1 cellular context compared by ENCODE assay signal in the genomic region with DNA sequence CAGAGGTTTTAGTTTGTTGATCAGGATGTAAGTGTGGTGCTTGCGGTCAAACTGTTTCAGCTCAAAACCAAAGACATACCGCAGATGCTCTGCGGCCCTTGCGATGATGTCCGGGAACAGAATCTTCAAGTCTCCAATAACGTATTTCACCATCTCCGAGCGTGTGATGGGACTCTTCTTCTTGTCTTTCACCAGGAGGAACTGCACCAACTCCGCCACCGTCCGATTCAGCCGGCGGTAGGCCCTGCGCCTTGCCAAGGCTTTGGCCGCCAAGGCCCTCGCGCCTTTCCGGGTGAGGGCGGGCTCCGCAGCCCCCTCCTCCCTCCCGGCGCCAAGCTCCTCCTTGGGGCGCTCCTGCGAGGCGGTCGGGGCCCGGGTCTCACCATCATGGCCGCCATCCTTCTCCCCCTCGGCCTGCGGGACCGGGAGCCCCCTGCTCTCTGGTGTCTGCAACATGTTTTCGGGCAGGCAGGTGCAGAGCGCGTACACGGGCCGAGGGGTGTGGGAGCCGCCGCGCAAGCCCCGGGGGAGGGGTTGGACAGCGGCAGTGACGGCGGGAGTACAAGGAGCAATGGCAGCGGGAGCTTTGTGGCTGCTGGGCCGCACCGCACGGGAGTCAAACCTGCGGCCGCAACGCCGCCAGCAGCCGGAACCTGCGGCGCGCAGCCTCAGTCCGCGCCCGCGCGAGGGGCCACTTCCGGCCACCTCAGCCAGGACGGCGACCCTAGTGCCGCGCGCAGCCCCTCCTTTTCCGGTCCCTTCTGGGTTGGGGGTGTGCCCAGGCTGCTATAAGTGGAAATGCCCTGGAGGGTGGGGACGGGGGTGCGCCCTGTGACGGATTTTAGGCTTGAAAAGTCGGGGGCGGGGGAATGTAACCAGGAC.
A peak's percentile ranks its signal among the peaks of the same experiment; 100 is the strongest.
TF ChIP-seq lines count a peak whose summit lies in the region.

A gene with protein sequence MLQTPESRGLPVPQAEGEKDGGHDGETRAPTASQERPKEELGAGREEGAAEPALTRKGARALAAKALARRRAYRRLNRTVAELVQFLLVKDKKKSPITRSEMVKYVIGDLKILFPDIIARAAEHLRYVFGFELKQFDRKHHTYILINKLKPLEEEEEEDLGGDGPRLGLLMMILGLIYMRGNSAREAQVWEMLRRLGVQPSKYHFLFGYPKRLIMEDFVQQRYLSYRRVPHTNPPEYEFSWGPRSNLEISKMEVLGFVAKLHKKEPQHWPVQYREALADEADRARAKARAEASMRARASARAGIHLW (minus strand): TSS at position 699 of the 882 bp plus-strand sequence. CDS start 243 bp downstream, at position 456.

TF ChIP-seq in HepG2, 621 proteins besides CTCF, POLR2A, EP300 and RAD21 (continued from another document and continues in another):
- TF ChIP-seq, protein P1, sequence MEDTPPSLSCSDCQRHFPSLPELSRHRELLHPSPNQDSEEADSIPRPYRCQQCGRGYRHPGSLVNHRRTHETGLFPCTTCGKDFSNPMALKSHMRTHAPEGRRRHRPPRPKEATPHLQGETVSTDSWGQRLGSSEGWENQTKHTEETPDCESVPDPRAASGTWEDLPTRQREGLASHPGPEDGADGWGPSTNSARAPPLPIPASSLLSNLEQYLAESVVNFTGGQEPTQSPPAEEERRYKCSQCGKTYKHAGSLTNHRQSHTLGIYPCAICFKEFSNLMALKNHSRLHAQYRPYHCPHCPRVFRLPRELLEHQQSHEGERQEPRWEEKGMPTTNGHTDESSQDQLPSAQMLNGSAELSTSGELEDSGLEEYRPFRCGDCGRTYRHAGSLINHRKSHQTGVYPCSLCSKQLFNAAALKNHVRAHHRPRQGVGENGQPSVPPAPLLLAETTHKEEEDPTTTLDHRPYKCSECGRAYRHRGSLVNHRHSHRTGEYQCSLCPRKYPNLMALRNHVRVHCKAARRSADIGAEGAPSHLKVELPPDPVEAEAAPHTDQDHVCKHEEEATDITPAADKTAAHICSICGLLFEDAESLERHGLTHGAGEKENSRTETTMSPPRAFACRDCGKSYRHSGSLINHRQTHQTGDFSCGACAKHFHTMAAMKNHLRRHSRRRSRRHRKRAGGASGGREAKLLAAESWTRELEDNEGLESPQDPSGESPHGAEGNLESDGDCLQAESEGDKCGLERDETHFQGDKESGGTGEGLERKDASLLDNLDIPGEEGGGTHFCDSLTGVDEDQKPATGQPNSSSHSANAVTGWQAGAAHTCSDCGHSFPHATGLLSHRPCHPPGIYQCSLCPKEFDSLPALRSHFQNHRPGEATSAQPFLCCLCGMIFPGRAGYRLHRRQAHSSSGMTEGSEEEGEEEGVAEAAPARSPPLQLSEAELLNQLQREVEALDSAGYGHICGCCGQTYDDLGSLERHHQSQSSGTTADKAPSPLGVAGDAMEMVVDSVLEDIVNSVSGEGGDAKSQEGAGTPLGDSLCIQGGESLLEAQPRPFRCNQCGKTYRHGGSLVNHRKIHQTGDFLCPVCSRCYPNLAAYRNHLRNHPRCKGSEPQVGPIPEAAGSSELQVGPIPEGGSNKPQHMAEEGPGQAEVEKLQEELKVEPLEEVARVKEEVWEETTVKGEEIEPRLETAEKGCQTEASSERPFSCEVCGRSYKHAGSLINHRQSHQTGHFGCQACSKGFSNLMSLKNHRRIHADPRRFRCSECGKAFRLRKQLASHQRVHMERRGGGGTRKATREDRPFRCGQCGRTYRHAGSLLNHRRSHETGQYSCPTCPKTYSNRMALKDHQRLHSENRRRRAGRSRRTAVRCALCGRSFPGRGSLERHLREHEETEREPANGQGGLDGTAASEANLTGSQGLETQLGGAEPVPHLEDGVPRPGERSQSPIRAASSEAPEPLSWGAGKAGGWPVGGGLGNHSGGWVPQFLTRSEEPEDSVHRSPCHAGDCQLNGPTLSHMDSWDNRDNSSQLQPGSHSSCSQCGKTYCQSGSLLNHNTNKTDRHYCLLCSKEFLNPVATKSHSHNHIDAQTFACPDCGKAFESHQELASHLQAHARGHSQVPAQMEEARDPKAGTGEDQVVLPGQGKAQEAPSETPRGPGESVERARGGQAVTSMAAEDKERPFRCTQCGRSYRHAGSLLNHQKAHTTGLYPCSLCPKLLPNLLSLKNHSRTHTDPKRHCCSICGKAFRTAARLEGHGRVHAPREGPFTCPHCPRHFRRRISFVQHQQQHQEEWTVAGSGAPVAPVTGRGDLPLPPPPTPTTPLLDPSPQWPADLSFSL (CRISPR knock-in tag; IDR thresholded peaks at IDR 0.05) = no peak
- peak; percentile 83; the same call in 1 of the 2 replicates for TF ChIP-seq ZNF816 (CRISPR knock-in tag; IDR thresholded peaks at IDR 0.05; ENCODE audit: borderline replicate concordance)
- TF ChIP-seq, protein P2, sequence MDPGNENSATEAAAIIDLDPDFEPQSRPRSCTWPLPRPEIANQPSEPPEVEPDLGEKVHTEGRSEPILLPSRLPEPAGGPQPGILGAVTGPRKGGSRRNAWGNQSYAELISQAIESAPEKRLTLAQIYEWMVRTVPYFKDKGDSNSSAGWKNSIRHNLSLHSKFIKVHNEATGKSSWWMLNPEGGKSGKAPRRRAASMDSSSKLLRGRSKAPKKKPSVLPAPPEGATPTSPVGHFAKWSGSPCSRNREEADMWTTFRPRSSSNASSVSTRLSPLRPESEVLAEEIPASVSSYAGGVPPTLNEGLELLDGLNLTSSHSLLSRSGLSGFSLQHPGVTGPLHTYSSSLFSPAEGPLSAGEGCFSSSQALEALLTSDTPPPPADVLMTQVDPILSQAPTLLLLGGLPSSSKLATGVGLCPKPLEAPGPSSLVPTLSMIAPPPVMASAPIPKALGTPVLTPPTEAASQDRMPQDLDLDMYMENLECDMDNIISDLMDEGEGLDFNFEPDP (CRISPR knock-in tag; conservative IDR thresholded peaks at IDR 0.05) = no peak; the same call in 1 of the 2 replicates
- TF ChIP-seq, protein P3, sequence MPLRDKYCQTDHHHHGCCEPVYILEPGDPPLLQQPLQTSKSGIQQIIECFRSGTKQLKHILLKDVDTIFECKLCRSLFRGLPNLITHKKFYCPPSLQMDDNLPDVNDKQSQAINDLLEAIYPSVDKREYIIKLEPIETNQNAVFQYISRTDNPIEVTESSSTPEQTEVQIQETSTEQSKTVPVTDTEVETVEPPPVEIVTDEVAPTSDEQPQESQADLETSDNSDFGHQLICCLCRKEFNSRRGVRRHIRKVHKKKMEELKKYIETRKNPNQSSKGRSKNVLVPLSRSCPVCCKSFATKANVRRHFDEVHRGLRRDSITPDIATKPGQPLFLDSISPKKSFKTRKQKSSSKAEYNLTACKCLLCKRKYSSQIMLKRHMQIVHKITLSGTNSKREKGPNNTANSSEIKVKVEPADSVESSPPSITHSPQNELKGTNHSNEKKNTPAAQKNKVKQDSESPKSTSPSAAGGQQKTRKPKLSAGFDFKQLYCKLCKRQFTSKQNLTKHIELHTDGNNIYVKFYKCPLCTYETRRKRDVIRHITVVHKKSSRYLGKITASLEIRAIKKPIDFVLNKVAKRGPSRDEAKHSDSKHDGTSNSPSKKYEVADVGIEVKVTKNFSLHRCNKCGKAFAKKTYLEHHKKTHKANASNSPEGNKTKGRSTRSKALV (CRISPR knock-in tag; IDR thresholded peaks at IDR 0.05) = peak; percentile 75; the same call in 1 of the 2 replicates
- peak; percentile 53; the same call in 1 of the 2 replicates for TF ChIP-seq ERF (CRISPR knock-in tag; IDR thresholded peaks at IDR 0.05)
- TF ChIP-seq IKZF4 (CRISPR knock-in tag; IDR thresholded peaks at IDR 0.05; ENCODE audit: borderline replicate concordance, low read depth, not compliant biosample characterization) = peak; percentile 37
- peak; percentile 86 for TF ChIP-seq GABPA (IDR thresholded peaks at IDR 0.05; ENCODE audit: low read depth, low read length)
- peak; percentile 91 for TF ChIP-seq GABPA (CRISPR knock-in tag; IDR thresholded peaks at IDR 0.05; ENCODE audit: low read depth)
- TF ChIP-seq, protein P4, sequence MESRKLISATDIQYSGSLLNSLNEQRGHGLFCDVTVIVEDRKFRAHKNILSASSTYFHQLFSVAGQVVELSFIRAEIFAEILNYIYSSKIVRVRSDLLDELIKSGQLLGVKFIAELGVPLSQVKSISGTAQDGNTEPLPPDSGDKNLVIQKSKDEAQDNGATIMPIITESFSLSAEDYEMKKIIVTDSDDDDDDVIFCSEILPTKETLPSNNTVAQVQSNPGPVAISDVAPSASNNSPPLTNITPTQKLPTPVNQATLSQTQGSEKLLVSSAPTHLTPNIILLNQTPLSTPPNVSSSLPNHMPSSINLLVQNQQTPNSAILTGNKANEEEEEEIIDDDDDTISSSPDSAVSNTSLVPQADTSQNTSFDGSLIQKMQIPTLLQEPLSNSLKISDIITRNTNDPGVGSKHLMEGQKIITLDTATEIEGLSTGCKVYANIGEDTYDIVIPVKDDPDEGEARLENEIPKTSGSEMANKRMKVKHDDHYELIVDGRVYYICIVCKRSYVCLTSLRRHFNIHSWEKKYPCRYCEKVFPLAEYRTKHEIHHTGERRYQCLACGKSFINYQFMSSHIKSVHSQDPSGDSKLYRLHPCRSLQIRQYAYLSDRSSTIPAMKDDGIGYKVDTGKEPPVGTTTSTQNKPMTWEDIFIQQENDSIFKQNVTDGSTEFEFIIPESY (CRISPR knock-in tag; IDR thresholded peaks at IDR 0.05) = no peak
- TF ChIP-seq ZNF451 (CRISPR knock-in tag; IDR thresholded peaks at IDR 0.05) = no peak
- no peak for TF ChIP-seq PAWR (CRISPR knock-in tag; IDR thresholded peaks at IDR 0.05; ENCODE audit: borderline replicate concordance)
- TF ChIP-seq DR1 (CRISPR knock-in tag; IDR thresholded peaks at IDR 0.05) = peak; percentile 78
- TF ChIP-seq ESRRA (CRISPR knock-in tag; IDR thresholded peaks at IDR 0.05; ENCODE audit: low read depth) = peak; percentile 37; the same call in 1 of the 2 replicates
- TF ChIP-seq, protein P5, sequence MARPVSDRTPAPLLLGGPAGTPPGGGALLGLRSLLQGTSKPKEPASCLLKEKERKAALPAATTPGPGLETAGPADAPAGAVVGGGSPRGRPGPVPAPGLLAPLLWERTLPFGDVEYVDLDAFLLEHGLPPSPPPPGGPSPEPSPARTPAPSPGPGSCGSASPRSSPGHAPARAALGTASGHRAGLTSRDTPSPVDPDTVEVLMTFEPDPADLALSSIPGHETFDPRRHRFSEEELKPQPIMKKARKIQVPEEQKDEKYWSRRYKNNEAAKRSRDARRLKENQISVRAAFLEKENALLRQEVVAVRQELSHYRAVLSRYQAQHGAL (CRISPR knock-in tag; IDR thresholded peaks at IDR 0.05; ENCODE audit: not compliant biosample characterization) = peak; percentile 22
- TF ChIP-seq ONECUT2 (CRISPR knock-in tag; IDR thresholded peaks at IDR 0.05) = no peak; the same call in 1 of the 2 replicates
- no peak for TF ChIP-seq ZNF761 (CRISPR knock-in tag; conservative IDR thresholded peaks at IDR 0.05)
- TF ChIP-seq DNMT1 (CRISPR knock-in tag; IDR thresholded peaks at IDR 0.05) = no peak
- peak; percentile 91; the same call in 1 of the 2 replicates for TF ChIP-seq ZNF670 (CRISPR knock-in tag; IDR thresholded peaks at IDR 0.05; ENCODE audit: borderline replicate concordance)
- no peak for TF ChIP-seq ZNF343 (CRISPR knock-in tag; IDR thresholded peaks at IDR 0.05)
- no peak for TF ChIP-seq CBX2 (IDR thresholded peaks at IDR 0.05; ENCODE audit: low read depth, low read length)
- no peak for TF ChIP-seq CBX2 (CRISPR knock-in tag; IDR thresholded peaks at IDR 0.05; ENCODE audit: low read depth)
- TF ChIP-seq ZMAT3 (CRISPR knock-in tag; conservative IDR thresholded peaks at IDR 0.05) = no peak; the same call in 1 of the 2 replicates
- TF ChIP-seq, protein P6, sequence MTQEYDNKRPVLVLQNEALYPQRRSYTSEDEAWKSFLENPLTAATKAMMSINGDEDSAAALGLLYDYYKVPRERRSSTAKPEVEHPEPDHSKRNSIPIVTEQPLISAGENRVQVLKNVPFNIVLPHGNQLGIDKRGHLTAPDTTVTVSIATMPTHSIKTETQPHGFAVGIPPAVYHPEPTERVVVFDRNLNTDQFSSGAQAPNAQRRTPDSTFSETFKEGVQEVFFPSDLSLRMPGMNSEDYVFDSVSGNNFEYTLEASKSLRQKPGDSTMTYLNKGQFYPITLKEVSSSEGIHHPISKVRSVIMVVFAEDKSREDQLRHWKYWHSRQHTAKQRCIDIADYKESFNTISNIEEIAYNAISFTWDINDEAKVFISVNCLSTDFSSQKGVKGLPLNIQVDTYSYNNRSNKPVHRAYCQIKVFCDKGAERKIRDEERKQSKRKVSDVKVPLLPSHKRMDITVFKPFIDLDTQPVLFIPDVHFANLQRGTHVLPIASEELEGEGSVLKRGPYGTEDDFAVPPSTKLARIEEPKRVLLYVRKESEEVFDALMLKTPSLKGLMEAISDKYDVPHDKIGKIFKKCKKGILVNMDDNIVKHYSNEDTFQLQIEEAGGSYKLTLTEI (CRISPR knock-in tag; conservative IDR thresholded peaks at IDR 0.05) = no peak
- no peak for TF ChIP-seq EZH2 (conservative IDR thresholded peaks at IDR 0.05; ENCODE audit: low read depth, low read length)
- TF ChIP-seq ZNF431 (CRISPR knock-in tag; IDR thresholded peaks at IDR 0.05; ENCODE audit: borderline replicate concordance, low read depth) = peak; percentile 91; the same call in 1 of the 2 replicates
- TF ChIP-seq ZNF709 (CRISPR knock-in tag; IDR thresholded peaks at IDR 0.05) = peak; percentile 82; the same call in 1 of the 2 replicates
- TF ChIP-seq, protein P7, sequence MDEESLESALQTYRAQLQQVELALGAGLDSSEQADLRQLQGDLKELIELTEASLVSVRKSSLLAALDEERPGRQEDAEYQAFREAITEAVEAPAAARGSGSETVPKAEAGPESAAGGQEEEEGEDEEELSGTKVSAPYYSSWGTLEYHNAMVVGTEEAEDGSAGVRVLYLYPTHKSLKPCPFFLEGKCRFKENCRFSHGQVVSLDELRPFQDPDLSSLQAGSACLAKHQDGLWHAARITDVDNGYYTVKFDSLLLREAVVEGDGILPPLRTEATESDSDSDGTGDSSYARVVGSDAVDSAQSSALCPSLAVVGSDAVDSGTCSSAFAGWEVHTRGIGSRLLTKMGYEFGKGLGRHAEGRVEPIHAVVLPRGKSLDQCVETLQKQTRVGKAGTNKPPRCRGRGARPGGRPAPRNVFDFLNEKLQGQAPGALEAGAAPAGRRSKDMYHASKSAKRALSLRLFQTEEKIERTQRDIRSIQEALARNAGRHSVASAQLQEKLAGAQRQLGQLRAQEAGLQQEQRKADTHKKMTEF (CRISPR knock-in tag; IDR thresholded peaks at IDR 0.05) = peak; percentile 84; the same call in 1 of the 2 replicates
- no peak for TF ChIP-seq CREM (IDR thresholded peaks at IDR 0.05)
- no peak for TF ChIP-seq CREM (CRISPR knock-in tag; IDR thresholded peaks at IDR 0.05)
